ENCODE assay signal across 8 cellular contexts in the genomic region with DNA sequence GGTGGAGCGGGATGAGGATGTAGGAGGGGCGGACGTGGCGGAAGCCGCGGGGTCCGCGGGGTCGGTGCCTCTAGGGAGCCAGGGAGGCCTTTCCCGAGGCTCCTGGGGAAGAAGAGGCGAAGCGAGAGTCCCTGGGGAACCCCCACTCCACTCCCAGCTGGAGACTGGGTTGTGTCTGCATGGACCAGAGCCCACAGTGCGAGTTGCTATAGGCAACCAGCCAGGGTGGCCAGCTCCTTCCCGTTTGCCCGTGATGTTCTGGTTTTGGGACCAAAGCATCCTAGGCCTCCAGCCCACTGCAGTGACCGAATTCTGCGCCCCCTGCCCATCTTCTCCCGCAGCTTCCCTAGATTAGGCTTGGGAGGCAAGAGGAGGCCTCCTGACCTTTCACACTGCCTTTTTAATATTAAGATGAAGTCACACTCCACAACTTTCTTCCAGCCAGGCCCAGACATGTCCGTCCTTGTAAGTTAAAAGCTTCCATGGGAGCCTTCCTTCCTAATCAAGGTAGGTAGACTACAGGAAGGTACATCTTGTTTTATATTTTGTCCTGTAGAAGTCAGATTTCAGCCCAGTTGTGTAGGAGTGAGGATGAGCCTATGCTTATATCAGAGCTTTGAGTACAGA. TPM values are rescaled to one million over a fixed set of nuclear protein-coding genes. Genes with fewer than 3 reads are reported as not detected.
DNase-seq lines count a peak whose midpoint lies in the region; ATAC-seq, FAIRE-seq and TF ChIP-seq lines count a peak whose summit lies in the region.

No MANE protein-coding gene starts in this region.

- peaks cover 49% of the 10 kb centered on the region for H3K4me1 Mint-ChIP-seq in activated T-cell treated with anti-CD3 and anti-CD28 coated beads, Interleukin-2, amount 50 U/mL, for 4 hours (ENCODE audit: low read depth)
- H3K4me1 Mint-ChIP-seq in stimulated activated naive B cell treated with anti-CD40 and anti-IgM and Interleukin-4, amounts not matched to agents 10 μg/mL and 1 μg/mL and 100 μg/mL, for 72 hours: peaks cover 32 to 76% of the 10 kb centered on the region in 2 donors

- in situ Hi-C loops in brain microvascular endothelial cell (cut with HindIII; ENCODE audit: low pct_ligation_motif_present, low sequenced_read_pairs): no loop called here

- H4K20me1 ChIP-seq in keratinocyte (ENCODE audit: control insufficient read depth, extremely low read depth, insufficient read depth, low read length): no peaks in the 10 kb centered on the region

- peak overlapping the region; percentile 98 for H3K27ac Mint-ChIP-seq in stimulated activated naive B cell treated with anti-CD40 and anti-IgM and Interleukin-4, amounts not matched to agents 10 μg/mL and 1 μg/mL and 100 μg/mL, for 72 hours

- peaks cover 8% of the 10 kb centered on the region for H3K4me1 ChIP-seq in keratinocyte (ENCODE audit: control insufficient read depth, extremely low read depth, insufficient read depth, low read length)

- H3K36me3 ChIP-seq in brain microvascular endothelial cell (replicated peaks) (no peaks in the 10 kb centered on the region), keratinocyte (ENCODE audit: control insufficient read depth in 2 of 2, extremely low read depth in 1 of 2, insufficient read depth in 2 of 2, low read length in 2 of 2) (peaks cover 1 to 3% of the 10 kb centered on the region in 2 experiments)

- H3K27me3 ChIP-seq in brain microvascular endothelial cell (replicated peaks): no peaks in the 10 kb centered on the region
- no peaks in the 10 kb centered on the region for H3K27me3 ChIP-seq in keratinocyte (ENCODE audit: control insufficient read depth, extremely low read depth, insufficient read depth, low read length)

- H3K9me3 ChIP-seq in keratinocyte (ENCODE audit: control insufficient read depth, low read depth, low read length): no peaks in the 10 kb centered on the region

- peaks cover 9% of the 10 kb centered on the region for H3K36me3 Mint-ChIP-seq in activated T-cell treated with anti-CD3 and anti-CD28 coated beads, Interleukin-2, amount 50 U/mL, for 4 hours (ENCODE audit: insufficient read depth)
- peaks cover 16 to 34% of the 10 kb centered on the region in 2 donors for H3K36me3 Mint-ChIP-seq in stimulated activated naive B cell treated with anti-CD40 and anti-IgM and Interleukin-4, amounts not matched to agents 10 μg/mL and 1 μg/mL and 100 μg/mL, for 72 hours

- TF ChIP-seq CTCF in brain microvascular endothelial cell (IDR thresholded peaks at IDR 0.05; ENCODE audit: low read depth, low read length, missing control alignments) (no peak), keratinocyte (optimal IDR thresholded peaks at IDR 0.05 in 1 of 3, IDR thresholded peaks at IDR 0.05 in 1 of 3, conservative IDR thresholded peaks at IDR 0.05 in 1 of 3; ENCODE audit: extremely low read depth in 1 of 3, insufficient read depth in 2 of 3, low read length in 3 of 3) (no peak)

- peak; percentile 70 for FAIRE-seq in keratinocyte (lab: Jason Lieb, UNC)

- dilution Hi-C loops in keratinocyte (cut with MboI; ENCODE audit: extremely low pct_ligation_motif_present, low sequenced_read_pairs): no loop called here

- H3K9ac ChIP-seq in keratinocyte (ENCODE audit: control insufficient read depth, extremely low read depth, insufficient read depth, low read length): peak overlapping the region; percentile 96

- H3K4me2 ChIP-seq in keratinocyte (ENCODE audit: control insufficient read depth, extremely low read depth, insufficient read depth, low read depth, low read length): peak overlapping the region; percentile 91

- peak overlapping the region; percentile 84 for H3K4me3 ChIP-seq in brain microvascular endothelial cell (ENCODE audit: low read depth, low read length)
- H3K4me3 ChIP-seq in keratinocyte (ENCODE audit: control insufficient read depth in 2 of 3, extremely low read depth in 1 of 3, insufficient read depth in 2 of 3, low read depth in 1 of 3, low read length in 3 of 3): peak overlapping the region; percentile 74 to 90 (median 87)

- H3K27me3 Mint-ChIP-seq in activated T-cell treated with anti-CD3 and anti-CD28 coated beads, Interleukin-2, amount 50 U/mL, for 4 hours (ENCODE audit: low read depth): no peaks in the 10 kb centered on the region
- H3K27me3 Mint-ChIP-seq in stimulated activated naive B cell treated with anti-CD40 and anti-IgM and Interleukin-4, amounts not matched to agents 10 μg/mL and 1 μg/mL and 100 μg/mL, for 72 hours: no peaks in the 10 kb centered on the region

- H3K9me1 ChIP-seq in keratinocyte (ENCODE audit: control insufficient read depth, extremely low read depth, insufficient read depth, low read length): no peaks in the 10 kb centered on the region

- ATAC-seq in activated T-cell treated with anti-CD3 and anti-CD28 coated beads, Interleukin-2, amount 50 U/mL, for 4 hours: peak; percentile 15 to 16
- ATAC-seq in HG02642 (IDR thresholded peaks at IDR 0.05; ENCODE audit: poor library complexity, unreplicated experiment): peak; percentile 29
- ATAC-seq in stimulated activated naive B cell treated with anti-CD40 and anti-IgM and Interleukin-4, amounts not matched to agents 10 μg/mL and 1 μg/mL and 100 μg/mL, for 72 hours (replicated peaks): peak; percentile 41 to 49
- no peak for ATAC-seq in GM19328 (IDR thresholded peaks at IDR 0.05; ENCODE audit: unreplicated experiment)

- peaks cover 5% of the 10 kb centered on the region for H3K79me2 ChIP-seq in keratinocyte (ENCODE audit: control insufficient read depth, insufficient read depth, low read length)

- peak overlapping the region; percentile 75 for H2AFZ ChIP-seq in keratinocyte (ENCODE audit: control insufficient read depth, low read length)

- no peaks in the 10 kb centered on the region for H3K9me3 Mint-ChIP-seq in activated T-cell treated with anti-CD3 and anti-CD28 coated beads, Interleukin-2, amount 50 U/mL, for 4 hours
- H3K9me3 Mint-ChIP-seq in stimulated activated naive B cell treated with anti-CD40 and anti-IgM and Interleukin-4, amounts not matched to agents 10 μg/mL and 1 μg/mL and 100 μg/mL, for 72 hours: peaks cover 3% of the 10 kb centered on the region in 2 donors

- H3K27ac ChIP-seq in brain microvascular endothelial cell (peak overlapping the region; percentile 84), keratinocyte (ENCODE audit: control insufficient read depth, insufficient read depth, low read length) (peak overlapping the region; percentile 96)

- peak overlapping the region; percentile 94 for H3K4me3 Mint-ChIP-seq in activated T-cell treated with anti-CD3 and anti-CD28 coated beads, Interleukin-2, amount 50 U/mL, for 4 hours
- H3K4me3 Mint-ChIP-seq in stimulated activated naive B cell treated with anti-CD40 and anti-IgM and Interleukin-4, amounts not matched to agents 10 μg/mL and 1 μg/mL and 100 μg/mL, for 72 hours: peak overlapping the region; percentile 93 to 94

- no peak for DNase-seq in activated T-cell treated with anti-CD3 and anti-CD28 coated beads, Interleukin-2, amount 50 U/mL, for 4 hours
- DNase-seq in activated T-cell treated with anti-CD3 and anti-CD28 coated beads, Interleukin-2, amount 50 U/mL, for 48 hours: no peak
- peak; percentile 60 for DNase-seq in NCI-H2171 (lab: John Stamatoyannopoulos, UW)
- peak; percentile 51 for DNase-seq in brain microvascular endothelial cell
- no peak for DNase-seq in keratinocyte (ENCODE audit: low read depth, low spot score)
- DNase-seq in stimulated activated naive B cell treated with anti-CD40 and anti-IgM and Interleukin-4, amounts not matched to agents 10 μg/mL and 1 μg/mL and 100 μg/mL, for 72 hours: no peak

RNA-seq across cellular contexts. Expression of gene AMZ2, which starts 0.5 kb away (rescaled TPM):
- 10 to 100 TPM; 62.7 to 74.6 (median 72.8) TPM for total RNA-seq in activated T-cell treated with anti-CD3 and anti-CD28 coated beads, Interleukin-2, amount 50 U/mL, for 4 hours
- polyA plus RNA-seq in keratinocyte: 80.8 to 123 TPM (median 89.6 TPM) in 3 replicates
- polyA plus RNA-seq in keratinocyte (2011; ENCODE audit: low read depth): 79.7 TPM
- polyA plus RNA-seq in keratinocyte (2011; cell fraction: cytosol; rRNA removed): 96.7 and 162 TPM in 2 replicates
- polyA plus RNA-seq in keratinocyte (2011; cell fraction: nucleus; rRNA removed): 53.4 and 62.0 TPM in 2 replicates
- 74.7 and 84.3 TPM in 2 replicates for polyA plus RNA-seq in keratinocyte (2012; ENCODE audit: low replicate concordance)
- polyA minus RNA-seq in keratinocyte: 34.4 to 61.8 TPM (median 48.0 TPM) in 3 replicates
- polyA minus RNA-seq in keratinocyte (2011; cell fraction: cytosol; rRNA and poly(A)+ RNA removed): 38.8 TPM
- 8.9 and 14.4 TPM in 2 replicates for polyA minus RNA-seq in keratinocyte (2011; cell fraction: nucleus; rRNA and poly(A)+ RNA removed)

RNA-seq across cellular contexts. Expression of gene SLC16A6, which starts 42.6 kb away (rescaled TPM):
- 1 to 10 TPM; 5.9 to 7.7 (median 6.0) TPM for total RNA-seq in activated T-cell treated with anti-CD3 and anti-CD28 coated beads, Interleukin-2, amount 50 U/mL, for 4 hours
- 0.03 to 0.42 TPM (median 0.14 TPM) in 3 replicates for polyA plus RNA-seq in keratinocyte
- 0.12 TPM for polyA plus RNA-seq in keratinocyte (2011; ENCODE audit: low read depth)
- polyA plus RNA-seq in keratinocyte (2011; cell fraction: cytosol; rRNA removed): 0.16 and 0.26 TPM in 2 replicates
- polyA plus RNA-seq in keratinocyte (2011; cell fraction: nucleus; rRNA removed): 0.19 and 0.24 TPM in 2 replicates
- 0.27 TPM in 1 of 2 replicates, not detected in the other for polyA plus RNA-seq in keratinocyte (2012; ENCODE audit: low replicate concordance)
- 0.76 TPM in 1 of 3 replicates, not detected in the others for polyA minus RNA-seq in keratinocyte
- 2.1 TPM for polyA minus RNA-seq in keratinocyte (2011; cell fraction: cytosol; rRNA and poly(A)+ RNA removed)
- polyA minus RNA-seq in keratinocyte (2011; cell fraction: nucleus; rRNA and poly(A)+ RNA removed): 0.32 and 0.93 TPM in 2 replicates

RNA-seq across cellular contexts. Expression of gene ARSG, which starts 43.0 kb away (rescaled TPM):
- 1 to 10 TPM; 3.2 to 4.6 (median 4.5) TPM for total RNA-seq in activated T-cell treated with anti-CD3 and anti-CD28 coated beads, Interleukin-2, amount 50 U/mL, for 4 hours
- 0.41 to 0.51 TPM (median 0.45 TPM) in 3 replicates for polyA plus RNA-seq in keratinocyte
- 0.34 TPM for polyA plus RNA-seq in keratinocyte (2011; ENCODE audit: low read depth)
- polyA plus RNA-seq in keratinocyte (2011; cell fraction: cytosol; rRNA removed): 0.38 and 0.81 TPM in 2 replicates
- 0.61 and 1.5 TPM in 2 replicates for polyA plus RNA-seq in keratinocyte (2011; cell fraction: nucleus; rRNA removed)
- 0.73 and 0.86 TPM in 2 replicates for polyA plus RNA-seq in keratinocyte (2012; ENCODE audit: low replicate concordance)
- 1.8 to 2.2 TPM in 2 of 3 replicates, not detected in the other for polyA minus RNA-seq in keratinocyte
- polyA minus RNA-seq in keratinocyte (2011; cell fraction: cytosol; rRNA and poly(A)+ RNA removed): 1.9 TPM
- 0.39 and 1.2 TPM in 2 replicates for polyA minus RNA-seq in keratinocyte (2011; cell fraction: nucleus; rRNA and poly(A)+ RNA removed)

Comparison
In these comparisons a context has a peak if more than half of its experiments do, and no peak if none do; other contexts are left out.
1. DNase-seq: peak in NCI-H2171 (single experiment) and brain microvascular endothelial cell (single experiment); none in activated T-cell treated with anti-CD3 and anti-CD28 coated beads, Interleukin-2, amount 50 U/mL, for 4 hours (single experiment), activated T-cell treated with anti-CD3 and anti-CD28 coated beads, Interleukin-2, amount 50 U/mL, for 48 hours (0 of 2), keratinocyte (single experiment) and stimulated activated naive B cell treated with anti-CD40 and anti-IgM and Interleukin-4, amounts not matched to agents 10 μg/mL and 1 μg/mL and 100 μg/mL, for 72 hours (single experiment).